11 cellular contexts compared by ENCODE assay signal in genomic region chr11:88292156-88292844, GRCh38. TPM values are rescaled to one million over a fixed set of nuclear protein-coding genes. Genes with fewer than 3 reads are reported as not detected.
DNase-seq lines count a peak whose midpoint lies in the region; ATAC-seq lines count a peak whose summit lies in the region.
"Had no signal": no experiment of that assay in that cellular context is flagged by ENCODE, and none has a peak within 500 bp of the region (broad histone marks: within the 10 kb centered on the region; RNA-seq: fewer than 3 reads in every experiment).

No MANE protein-coding gene starts in this region.

- no peaks in the 10 kb centered on the region for H3K36me3 ChIP-seq in MG63
- peaks cover 9% of the 10 kb centered on the region for H3K36me3 ChIP-seq in adipocyte (ENCODE audit: control insufficient read depth, insufficient read depth, low read length, severe bottlenecking)

- peak; percentile 30 for DNase-seq in COLO829 (ENCODE audit: low spot score)
- peak; percentile 74 for DNase-seq in MG63
- DNase-seq in adipocyte (ENCODE audit: low read depth): peak; percentile 39
- peak; percentile 79 for DNase-seq in left lobe of liver (ENCODE audit: low spot score)
- no peak for DNase-seq in NK-92 treated with Interleukin-12 subunit alpha and Interleukin-12 subunit beta, amount 100 ng/mL, for 24 hours (lab: John Stamatoyannopoulos, UW)
- no peak for DNase-seq in globus pallidus (ENCODE audit: low spot score)
- no peak for DNase-seq in foreskin melanocyte
- DNase-seq in NCI-H524 (lab: John Stamatoyannopoulos, UW): no peak
- DNase-seq: Caco-2; naive thymus-derived CD8-positive, alpha-beta T cell; NCI-H1436 treated with DMSO at 0.1 percent for 48 hours had no signal

- H3K27me3 ChIP-seq in MG63 (no peaks in the 10 kb centered on the region), adipocyte (replicated peaks; ENCODE audit: control insufficient read depth, insufficient read depth, low read length) (no peaks in the 10 kb centered on the region)

- H3K4me3 ChIP-seq in MG63: no peak overlapping the region
- no peak overlapping the region for H3K4me3 ChIP-seq in adipocyte (ENCODE audit: low read length)

- no peaks in the 10 kb centered on the region for H3K4me1 ChIP-seq in adipocyte (ENCODE audit: control insufficient read depth, insufficient read depth, low read length)
- H3K4me1 ChIP-seq: Caco-2 had no signal

- no peaks in the 10 kb centered on the region for H3K9me3 ChIP-seq in MG63
- no peaks in the 10 kb centered on the region for H3K9me3 ChIP-seq in adipocyte (ENCODE audit: control insufficient read depth, low read length)
- H3K9me3 ChIP-seq: Caco-2 had no signal

- peak; percentile 96 for ATAC-seq in left lobe of liver
- ATAC-seq: naive thymus-derived CD8-positive, alpha-beta T cell had no signal

- no peak overlapping the region for H3K9ac ChIP-seq in adipocyte (ENCODE audit: low read length)

RNA-seq across cellular contexts. Expression of gene CTSC, which starts 45.2 kb away (rescaled TPM):
- 62.9 and 118 TPM in 2 replicates for total RNA-seq in MG63 (2014; rRNA removed; shearing (Covaris generic); ENCODE audit: low replicate concordance)
- 25.7 TPM for total RNA-seq in left lobe of liver

Comparison
In these comparisons a context has a peak if more than half of its experiments do, and no peak if none do; other contexts are left out.
1. DNase-seq: peak in COLO829 (single experiment), MG63 (single experiment), adipocyte (single experiment) and left lobe of liver (single experiment); none in NK-92 treated with Interleukin-12 subunit alpha and Interleukin-12 subunit beta, amount 100 ng/mL, for 24 hours (single experiment), globus pallidus (single experiment), foreskin melanocyte (single experiment) and NCI-H524 (0 of 2).